Comparison of ENCODE assay signal across 1 cellular context in the genomic region with DNA sequence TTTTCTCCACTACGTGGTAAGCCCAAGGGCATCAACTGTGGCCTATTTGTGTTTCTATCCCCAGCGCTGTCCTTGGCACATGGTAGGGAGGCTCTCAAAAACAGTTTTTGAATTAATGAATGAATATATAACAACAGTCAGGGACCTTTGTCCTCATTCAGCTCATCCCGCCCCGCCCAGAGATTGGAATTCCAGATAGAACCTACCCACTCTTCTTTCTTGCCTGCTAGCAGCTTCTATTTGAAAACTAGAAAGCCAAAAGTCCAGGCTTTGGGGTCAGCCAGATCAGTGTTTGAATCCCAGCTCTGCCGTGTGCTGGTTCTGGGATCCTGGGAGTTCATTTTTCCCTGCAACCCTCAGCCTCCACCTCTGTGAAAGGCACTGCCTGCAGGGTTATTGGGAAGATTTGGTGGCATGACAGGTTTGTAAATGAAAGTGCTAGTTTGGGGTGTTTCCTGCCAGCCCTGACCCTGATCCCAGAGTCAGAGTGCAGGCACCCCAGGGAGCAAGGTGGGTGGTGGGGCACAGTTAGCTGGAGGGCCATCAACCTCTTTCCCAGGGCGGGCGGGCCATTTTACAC.
TF ChIP-seq lines count a peak whose summit lies in the region.

No MANE protein-coding gene starts in this region.

TF ChIP-seq in HepG2, 621 proteins besides CTCF, POLR2A, EP300 and RAD21 (continued from another document and continues in another):
- TF ChIP-seq ZNF660 (CRISPR knock-in tag; IDR thresholded peaks at IDR 0.05; ENCODE audit: borderline replicate concordance, low read depth) (no peak), TMF1 (CRISPR knock-in tag; IDR thresholded peaks at IDR 0.05; ENCODE audit: low read depth) (0 out of 2 replicates have a peak, but pooled peaks have one; percentile 26), ELF4 (CRISPR knock-in tag; IDR thresholded peaks at IDR 0.05; ENCODE audit: borderline replicate concordance) (no peak), KLF12 (CRISPR knock-in tag; IDR thresholded peaks at IDR 0.05; ENCODE audit: borderline replicate concordance) (no peak; the same call in 1 of the 2 replicates), CCDC6 (CRISPR knock-in tag; IDR thresholded peaks at IDR 0.05) (no peak), SIX1 (CRISPR knock-in tag; IDR thresholded peaks at IDR 0.05; ENCODE audit: borderline replicate concordance) (no peak), ZNF12 (CRISPR knock-in tag; IDR thresholded peaks at IDR 0.05) (no peak), NR2F2 (IDR thresholded peaks at IDR 0.05; ENCODE audit: borderline replicate concordance, low read depth) (0 out of 2 replicates have a peak, but pooled peaks have one; percentile 11), PHF20 (CRISPR knock-in tag; IDR thresholded peaks at IDR 0.05) (no peak), NFRKB (IDR thresholded peaks at IDR 0.05) (no peak), GLI4 (CRISPR knock-in tag; IDR thresholded peaks at IDR 0.05; ENCODE audit: borderline replicate concordance) (no peak), MEF2D (CRISPR knock-in tag; IDR thresholded peaks at IDR 0.05) (no peak), TEAD3 (CRISPR knock-in tag; optimal IDR thresholded peaks at IDR 0.05; ENCODE audit: borderline replicate concordance) (no peak), HNRNPUL1 (IDR thresholded peaks at IDR 0.05; ENCODE audit: low read depth, low read length) (no peak), NAIF1 (CRISPR knock-in tag; IDR thresholded peaks at IDR 0.05; ENCODE audit: borderline replicate concordance) (no peak), HMGA1 (CRISPR knock-in tag; conservative IDR thresholded peaks at IDR 0.05) (no peak), TGIF2 (CRISPR knock-in tag; IDR thresholded peaks at IDR 0.05) (peak; percentile 72; the same call in 1 of the 2 replicates)
- TF ChIP-seq, protein P1, sequence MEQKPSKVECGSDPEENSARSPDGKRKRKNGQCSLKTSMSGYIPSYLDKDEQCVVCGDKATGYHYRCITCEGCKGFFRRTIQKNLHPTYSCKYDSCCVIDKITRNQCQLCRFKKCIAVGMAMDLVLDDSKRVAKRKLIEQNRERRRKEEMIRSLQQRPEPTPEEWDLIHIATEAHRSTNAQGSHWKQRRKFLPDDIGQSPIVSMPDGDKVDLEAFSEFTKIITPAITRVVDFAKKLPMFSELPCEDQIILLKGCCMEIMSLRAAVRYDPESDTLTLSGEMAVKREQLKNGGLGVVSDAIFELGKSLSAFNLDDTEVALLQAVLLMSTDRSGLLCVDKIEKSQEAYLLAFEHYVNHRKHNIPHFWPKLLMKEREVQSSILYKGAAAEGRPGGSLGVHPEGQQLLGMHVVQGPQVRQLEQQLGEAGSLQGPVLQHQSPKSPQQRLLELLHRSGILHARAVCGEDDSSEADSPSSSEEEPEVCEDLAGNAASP (CRISPR knock-in tag; IDR thresholded peaks at IDR 0.05; ENCODE audit: borderline replicate concordance): no peak
- TF ChIP-seq, protein P2, sequence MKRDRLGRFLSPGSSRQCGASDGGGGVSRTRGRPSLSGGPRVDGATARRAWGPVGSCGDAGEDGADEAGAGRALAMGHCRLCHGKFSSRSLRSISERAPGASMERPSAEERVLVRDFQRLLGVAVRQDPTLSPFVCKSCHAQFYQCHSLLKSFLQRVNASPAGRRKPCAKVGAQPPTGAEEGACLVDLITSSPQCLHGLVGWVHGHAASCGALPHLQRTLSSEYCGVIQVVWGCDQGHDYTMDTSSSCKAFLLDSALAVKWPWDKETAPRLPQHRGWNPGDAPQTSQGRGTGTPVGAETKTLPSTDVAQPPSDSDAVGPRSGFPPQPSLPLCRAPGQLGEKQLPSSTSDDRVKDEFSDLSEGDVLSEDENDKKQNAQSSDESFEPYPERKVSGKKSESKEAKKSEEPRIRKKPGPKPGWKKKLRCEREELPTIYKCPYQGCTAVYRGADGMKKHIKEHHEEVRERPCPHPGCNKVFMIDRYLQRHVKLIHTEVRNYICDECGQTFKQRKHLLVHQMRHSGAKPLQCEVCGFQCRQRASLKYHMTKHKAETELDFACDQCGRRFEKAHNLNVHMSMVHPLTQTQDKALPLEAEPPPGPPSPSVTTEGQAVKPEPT (CRISPR knock-in tag; IDR thresholded peaks at IDR 0.05; ENCODE audit: low read depth): no peak
- TF ChIP-seq, protein P3, sequence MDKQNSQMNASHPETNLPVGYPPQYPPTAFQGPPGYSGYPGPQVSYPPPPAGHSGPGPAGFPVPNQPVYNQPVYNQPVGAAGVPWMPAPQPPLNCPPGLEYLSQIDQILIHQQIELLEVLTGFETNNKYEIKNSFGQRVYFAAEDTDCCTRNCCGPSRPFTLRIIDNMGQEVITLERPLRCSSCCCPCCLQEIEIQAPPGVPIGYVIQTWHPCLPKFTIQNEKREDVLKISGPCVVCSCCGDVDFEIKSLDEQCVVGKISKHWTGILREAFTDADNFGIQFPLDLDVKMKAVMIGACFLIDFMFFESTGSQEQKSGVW (CRISPR knock-in tag; IDR thresholded peaks at IDR 0.05; ENCODE audit: borderline replicate concordance): no peak
- TF ChIP-seq, protein P4, sequence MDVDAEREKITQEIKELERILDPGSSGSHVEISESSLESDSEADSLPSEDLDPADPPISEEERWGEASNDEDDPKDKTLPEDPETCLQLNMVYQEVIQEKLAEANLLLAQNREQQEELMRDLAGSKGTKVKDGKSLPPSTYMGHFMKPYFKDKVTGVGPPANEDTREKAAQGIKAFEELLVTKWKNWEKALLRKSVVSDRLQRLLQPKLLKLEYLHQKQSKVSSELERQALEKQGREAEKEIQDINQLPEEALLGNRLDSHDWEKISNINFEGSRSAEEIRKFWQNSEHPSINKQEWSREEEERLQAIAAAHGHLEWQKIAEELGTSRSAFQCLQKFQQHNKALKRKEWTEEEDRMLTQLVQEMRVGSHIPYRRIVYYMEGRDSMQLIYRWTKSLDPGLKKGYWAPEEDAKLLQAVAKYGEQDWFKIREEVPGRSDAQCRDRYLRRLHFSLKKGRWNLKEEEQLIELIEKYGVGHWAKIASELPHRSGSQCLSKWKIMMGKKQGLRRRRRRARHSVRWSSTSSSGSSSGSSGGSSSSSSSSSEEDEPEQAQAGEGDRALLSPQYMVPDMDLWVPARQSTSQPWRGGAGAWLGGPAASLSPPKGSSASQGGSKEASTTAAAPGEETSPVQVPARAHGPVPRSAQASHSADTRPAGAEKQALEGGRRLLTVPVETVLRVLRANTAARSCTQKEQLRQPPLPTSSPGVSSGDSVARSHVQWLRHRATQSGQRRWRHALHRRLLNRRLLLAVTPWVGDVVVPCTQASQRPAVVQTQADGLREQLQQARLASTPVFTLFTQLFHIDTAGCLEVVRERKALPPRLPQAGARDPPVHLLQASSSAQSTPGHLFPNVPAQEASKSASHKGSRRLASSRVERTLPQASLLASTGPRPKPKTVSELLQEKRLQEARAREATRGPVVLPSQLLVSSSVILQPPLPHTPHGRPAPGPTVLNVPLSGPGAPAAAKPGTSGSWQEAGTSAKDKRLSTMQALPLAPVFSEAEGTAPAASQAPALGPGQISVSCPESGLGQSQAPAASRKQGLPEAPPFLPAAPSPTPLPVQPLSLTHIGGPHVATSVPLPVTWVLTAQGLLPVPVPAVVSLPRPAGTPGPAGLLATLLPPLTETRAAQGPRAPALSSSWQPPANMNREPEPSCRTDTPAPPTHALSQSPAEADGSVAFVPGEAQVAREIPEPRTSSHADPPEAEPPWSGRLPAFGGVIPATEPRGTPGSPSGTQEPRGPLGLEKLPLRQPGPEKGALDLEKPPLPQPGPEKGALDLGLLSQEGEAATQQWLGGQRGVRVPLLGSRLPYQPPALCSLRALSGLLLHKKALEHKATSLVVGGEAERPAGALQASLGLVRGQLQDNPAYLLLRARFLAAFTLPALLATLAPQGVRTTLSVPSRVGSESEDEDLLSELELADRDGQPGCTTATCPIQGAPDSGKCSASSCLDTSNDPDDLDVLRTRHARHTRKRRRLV (CRISPR knock-in tag; IDR thresholded peaks at IDR 0.05): no peak
- TF ChIP-seq, protein P5, sequence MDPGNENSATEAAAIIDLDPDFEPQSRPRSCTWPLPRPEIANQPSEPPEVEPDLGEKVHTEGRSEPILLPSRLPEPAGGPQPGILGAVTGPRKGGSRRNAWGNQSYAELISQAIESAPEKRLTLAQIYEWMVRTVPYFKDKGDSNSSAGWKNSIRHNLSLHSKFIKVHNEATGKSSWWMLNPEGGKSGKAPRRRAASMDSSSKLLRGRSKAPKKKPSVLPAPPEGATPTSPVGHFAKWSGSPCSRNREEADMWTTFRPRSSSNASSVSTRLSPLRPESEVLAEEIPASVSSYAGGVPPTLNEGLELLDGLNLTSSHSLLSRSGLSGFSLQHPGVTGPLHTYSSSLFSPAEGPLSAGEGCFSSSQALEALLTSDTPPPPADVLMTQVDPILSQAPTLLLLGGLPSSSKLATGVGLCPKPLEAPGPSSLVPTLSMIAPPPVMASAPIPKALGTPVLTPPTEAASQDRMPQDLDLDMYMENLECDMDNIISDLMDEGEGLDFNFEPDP (CRISPR knock-in tag; conservative IDR thresholded peaks at IDR 0.05): 0 out of 2 replicates have a peak, but pooled peaks have one; percentile 60
- TF ChIP-seq, protein P6, sequence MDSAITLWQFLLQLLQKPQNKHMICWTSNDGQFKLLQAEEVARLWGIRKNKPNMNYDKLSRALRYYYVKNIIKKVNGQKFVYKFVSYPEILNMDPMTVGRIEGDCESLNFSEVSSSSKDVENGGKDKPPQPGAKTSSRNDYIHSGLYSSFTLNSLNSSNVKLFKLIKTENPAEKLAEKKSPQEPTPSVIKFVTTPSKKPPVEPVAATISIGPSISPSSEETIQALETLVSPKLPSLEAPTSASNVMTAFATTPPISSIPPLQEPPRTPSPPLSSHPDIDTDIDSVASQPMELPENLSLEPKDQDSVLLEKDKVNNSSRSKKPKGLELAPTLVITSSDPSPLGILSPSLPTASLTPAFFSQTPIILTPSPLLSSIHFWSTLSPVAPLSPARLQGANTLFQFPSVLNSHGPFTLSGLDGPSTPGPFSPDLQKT (CRISPR knock-in tag; IDR thresholded peaks at IDR 0.05; ENCODE audit: borderline replicate concordance): no peak
- TF ChIP-seq, protein P7, sequence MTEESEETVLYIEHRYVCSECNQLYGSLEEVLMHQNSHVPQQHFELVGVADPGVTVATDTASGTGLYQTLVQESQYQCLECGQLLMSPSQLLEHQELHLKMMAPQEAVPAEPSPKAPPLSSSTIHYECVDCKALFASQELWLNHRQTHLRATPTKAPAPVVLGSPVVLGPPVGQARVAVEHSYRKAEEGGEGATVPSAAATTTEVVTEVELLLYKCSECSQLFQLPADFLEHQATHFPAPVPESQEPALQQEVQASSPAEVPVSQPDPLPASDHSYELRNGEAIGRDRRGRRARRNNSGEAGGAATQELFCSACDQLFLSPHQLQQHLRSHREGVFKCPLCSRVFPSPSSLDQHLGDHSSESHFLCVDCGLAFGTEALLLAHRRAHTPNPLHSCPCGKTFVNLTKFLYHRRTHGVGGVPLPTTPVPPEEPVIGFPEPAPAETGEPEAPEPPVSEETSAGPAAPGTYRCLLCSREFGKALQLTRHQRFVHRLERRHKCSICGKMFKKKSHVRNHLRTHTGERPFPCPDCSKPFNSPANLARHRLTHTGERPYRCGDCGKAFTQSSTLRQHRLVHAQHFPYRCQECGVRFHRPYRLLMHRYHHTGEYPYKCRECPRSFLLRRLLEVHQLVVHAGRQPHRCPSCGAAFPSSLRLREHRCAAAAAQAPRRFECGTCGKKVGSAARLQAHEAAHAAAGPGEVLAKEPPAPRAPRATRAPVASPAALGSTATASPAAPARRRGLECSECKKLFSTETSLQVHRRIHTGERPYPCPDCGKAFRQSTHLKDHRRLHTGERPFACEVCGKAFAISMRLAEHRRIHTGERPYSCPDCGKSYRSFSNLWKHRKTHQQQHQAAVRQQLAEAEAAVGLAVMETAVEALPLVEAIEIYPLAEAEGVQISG (CRISPR knock-in tag; IDR thresholded peaks at IDR 0.05): peak; percentile 1; the same call in 1 of the 2 replicates
- TF ChIP-seq, protein P8, sequence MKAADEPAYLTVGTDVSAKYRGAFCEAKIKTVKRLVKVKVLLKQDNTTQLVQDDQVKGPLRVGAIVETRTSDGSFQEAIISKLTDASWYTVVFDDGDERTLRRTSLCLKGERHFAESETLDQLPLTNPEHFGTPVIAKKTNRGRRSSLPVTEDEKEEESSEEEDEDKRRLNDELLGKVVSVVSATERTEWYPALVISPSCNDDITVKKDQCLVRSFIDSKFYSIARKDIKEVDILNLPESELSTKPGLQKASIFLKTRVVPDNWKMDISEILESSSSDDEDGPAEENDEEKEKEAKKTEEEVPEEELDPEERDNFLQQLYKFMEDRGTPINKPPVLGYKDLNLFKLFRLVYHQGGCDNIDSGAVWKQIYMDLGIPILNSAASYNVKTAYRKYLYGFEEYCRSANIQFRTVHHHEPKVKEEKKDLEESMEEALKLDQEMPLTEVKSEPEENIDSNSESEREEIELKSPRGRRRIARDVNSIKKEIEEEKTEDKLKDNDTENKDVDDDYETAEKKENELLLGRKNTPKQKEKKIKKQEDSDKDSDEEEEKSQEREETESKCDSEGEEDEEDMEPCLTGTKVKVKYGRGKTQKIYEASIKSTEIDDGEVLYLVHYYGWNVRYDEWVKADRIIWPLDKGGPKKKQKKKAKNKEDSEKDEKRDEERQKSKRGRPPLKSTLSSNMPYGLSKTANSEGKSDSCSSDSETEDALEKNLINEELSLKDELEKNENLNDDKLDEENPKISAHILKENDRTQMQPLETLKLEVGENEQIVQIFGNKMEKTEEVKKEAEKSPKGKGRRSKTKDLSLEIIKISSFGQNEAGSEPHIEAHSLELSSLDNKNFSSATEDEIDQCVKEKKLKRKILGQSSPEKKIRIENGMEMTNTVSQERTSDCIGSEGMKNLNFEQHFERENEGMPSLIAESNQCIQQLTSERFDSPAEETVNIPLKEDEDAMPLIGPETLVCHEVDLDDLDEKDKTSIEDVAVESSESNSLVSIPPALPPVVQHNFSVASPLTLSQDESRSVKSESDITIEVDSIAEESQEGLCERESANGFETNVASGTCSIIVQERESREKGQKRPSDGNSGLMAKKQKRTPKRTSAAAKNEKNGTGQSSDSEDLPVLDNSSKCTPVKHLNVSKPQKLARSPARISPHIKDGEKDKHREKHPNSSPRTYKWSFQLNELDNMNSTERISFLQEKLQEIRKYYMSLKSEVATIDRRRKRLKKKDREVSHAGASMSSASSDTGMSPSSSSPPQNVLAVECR (CRISPR knock-in tag; IDR thresholded peaks at IDR 0.05; ENCODE audit: borderline replicate concordance): peak; percentile 52; the same call in 1 of the 2 replicates
- TF ChIP-seq, protein P9, sequence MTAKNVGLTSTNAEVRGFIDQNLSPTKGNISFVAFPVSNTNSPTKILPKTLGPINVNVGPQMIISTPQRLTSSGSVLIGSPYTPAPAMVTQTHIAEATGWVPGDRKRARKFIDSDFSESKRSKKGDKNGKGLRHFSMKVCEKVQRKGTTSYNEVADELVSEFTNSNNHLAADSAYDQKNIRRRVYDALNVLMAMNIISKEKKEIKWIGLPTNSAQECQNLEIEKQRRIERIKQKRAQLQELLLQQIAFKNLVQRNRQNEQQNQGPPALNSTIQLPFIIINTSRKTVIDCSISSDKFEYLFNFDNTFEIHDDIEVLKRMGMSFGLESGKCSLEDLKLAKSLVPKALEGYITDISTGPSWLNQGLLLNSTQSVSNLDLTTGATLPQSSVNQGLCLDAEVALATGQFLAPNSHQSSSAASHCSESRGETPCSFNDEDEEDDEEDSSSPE (CRISPR knock-in tag; IDR thresholded peaks at IDR 0.05): no peak
- TF ChIP-seq, protein P10, sequence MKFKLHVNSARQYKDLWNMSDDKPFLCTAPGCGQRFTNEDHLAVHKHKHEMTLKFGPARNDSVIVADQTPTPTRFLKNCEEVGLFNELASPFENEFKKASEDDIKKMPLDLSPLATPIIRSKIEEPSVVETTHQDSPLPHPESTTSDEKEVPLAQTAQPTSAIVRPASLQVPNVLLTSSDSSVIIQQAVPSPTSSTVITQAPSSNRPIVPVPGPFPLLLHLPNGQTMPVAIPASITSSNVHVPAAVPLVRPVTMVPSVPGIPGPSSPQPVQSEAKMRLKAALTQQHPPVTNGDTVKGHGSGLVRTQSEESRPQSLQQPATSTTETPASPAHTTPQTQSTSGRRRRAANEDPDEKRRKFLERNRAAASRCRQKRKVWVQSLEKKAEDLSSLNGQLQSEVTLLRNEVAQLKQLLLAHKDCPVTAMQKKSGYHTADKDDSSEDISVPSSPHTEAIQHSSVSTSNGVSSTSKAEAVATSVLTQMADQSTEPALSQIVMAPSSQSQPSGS (CRISPR knock-in tag; IDR thresholded peaks at IDR 0.05): no peak
